3 cellular contexts compared by ENCODE assay signal in the genomic region with DNA sequence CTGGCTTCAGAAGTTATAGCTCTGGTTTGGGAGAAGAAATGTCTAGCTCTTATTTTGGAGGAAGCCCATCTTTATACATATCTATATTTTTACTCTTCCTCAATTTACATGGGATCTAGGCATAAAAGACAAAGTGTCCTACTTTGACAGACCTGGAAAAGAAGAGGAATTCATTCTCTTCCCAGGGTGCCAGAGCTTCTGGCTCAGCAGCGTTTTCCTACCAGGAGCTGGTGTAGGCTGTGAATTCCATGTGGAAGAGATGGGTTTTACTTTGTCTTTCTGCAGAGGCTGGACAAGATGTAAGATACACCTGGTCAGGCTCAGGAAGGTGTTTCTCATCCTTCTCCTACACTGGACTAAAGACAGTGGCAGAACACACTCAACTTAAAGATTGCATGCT.
"Had no signal": no experiment of that assay in that cellular context is flagged by ENCODE, and none has a peak within 500 bp of the region (broad histone marks: within the 10 kb centered on the region; RNA-seq: fewer than 3 reads in every experiment).

No MANE protein-coding gene starts in this region.

- H3K4me3 ChIP-seq: GM12878 had no signal

- DNase-seq: GDM1, GF-D8 had no signal

- ATAC-seq: GM12878 had no signal
